3 cellular contexts compared by ENCODE assay signal in genomic region chr19:44374789-44375188, GRCh38.
"Had no signal": no experiment of that assay in that cellular context is flagged by ENCODE, and none has a peak within 500 bp of the region (broad histone marks: within the 10 kb centered on the region; RNA-seq: fewer than 3 reads in every experiment).

No MANE protein-coding gene starts in this region.

- ATAC-seq: GM12878 had no signal

- DNase-seq: GDM1, GF-D8 had no signal

- H3K4me3 ChIP-seq: GM12878 had no signal
